24 cellular contexts compared by ENCODE assay signal in genomic region chr2:177577075-177577474, GRCh38.
A peak's percentile ranks its signal among the peaks of the same experiment; 100 is the strongest.
DNase-seq lines count a peak whose midpoint lies in the region; ATAC-seq, FAIRE-seq and TF ChIP-seq lines count a peak whose summit lies in the region.
"Had no signal": no experiment of that assay in that cellular context is flagged by ENCODE, and none has a peak within 500 bp of the region (broad histone marks: within the 10 kb centered on the region; RNA-seq: fewer than 3 reads in every experiment).

No MANE protein-coding gene starts in this region.

- intact Hi-C loops in HepG2 (cut with micrococcal nuclease; ENCODE audit: unreplicated experiment) = no loop called here
- intact Hi-C loops in right lobe of liver (cut with DNase I) = no loop called here

- POLR2A ChIA-PET in HepG2 (lab: Yijun Ruan, JAX) = no interaction called here

- H3K9ac ChIP-seq in HepG2 (ENCODE audit: insufficient read depth, low read depth, low read length) (no peak overlapping the region), astrocyte (ENCODE audit: low read length) (no peak overlapping the region), mesendoderm (ENCODE audit: low read length) (no peak overlapping the region)
- H3K9ac ChIP-seq: BLaER1 had no signal

- no peak overlapping the region for H3K27ac ChIP-seq in HepG2 (ENCODE audit: extremely low read length, insufficient read depth, low read length)
- no peak overlapping the region for H3K27ac ChIP-seq in right lobe of liver
- no peak overlapping the region for H3K27ac ChIP-seq in astrocyte (ENCODE audit: low read depth, low read length)
- H3K27ac ChIP-seq in mesendoderm (ENCODE audit: low read depth, low read length) = no peak overlapping the region
- H3K27ac ChIP-seq: 22Rv1, BLaER1 had no signal

- H2BK5ac ChIP-seq in mesendoderm (ENCODE audit: low read length) = no peak overlapping the region

- H3K27me3 Mint-ChIP-seq in astrocyte (ENCODE audit: low read depth, unreplicated experiment) = peaks cover 3% of the 10 kb centered on the region
- H3K27me3 Mint-ChIP-seq: CD4-positive, CD25-positive, alpha-beta regulatory T cell had no signal

- H2BK120ac ChIP-seq in mesendoderm (ENCODE audit: low read depth, low read length) = no peak overlapping the region

- H2AFZ ChIP-seq in HepG2 (ENCODE audit: low read length) (no peak overlapping the region), astrocyte (ENCODE audit: low read depth, low read length) (no peak overlapping the region)

- H3K4me1 ChIP-seq in HepG2 (ENCODE audit: insufficient read depth, low read length) (peaks cover 36% of the 10 kb centered on the region), right lobe of liver (no peaks in the 10 kb centered on the region), astrocyte (ENCODE audit: insufficient read depth, low read length) (no peaks in the 10 kb centered on the region), mesendoderm (ENCODE audit: control insufficient read depth, low read depth, low read length) (peaks cover 2% of the 10 kb centered on the region)
- H3K4me1 ChIP-seq: BE2C, BLaER1 had no signal

- no peak overlapping the region for H3K56ac ChIP-seq in mesendoderm (ENCODE audit: low read length)

- no peak for TF ChIP-seq RAD21 in HepG2 (CRISPR knock-in tag; IDR thresholded peaks at IDR 0.05)

- CTCF ChIA-PET in HepG2 (lab: Yijun Ruan, JAX; ENCODE audit: low intra/inter-chr PET ratio, low total read pairs) = no interaction called here

- peak overlapping the region; percentile 42 for H3K27ac Mint-ChIP-seq in astrocyte (ENCODE audit: unreplicated experiment)
- H3K27ac Mint-ChIP-seq: CD14-positive monocyte; CD4-positive, alpha-beta memory T cell; CD4-positive, CD25-positive, alpha-beta regulatory T cell; CD8-positive, alpha-beta memory T cell had no signal

- H4K8ac ChIP-seq in mesendoderm (ENCODE audit: low read depth, low read length) = no peak overlapping the region

- no peaks in the 10 kb centered on the region for H3K79me2 ChIP-seq in HepG2 (ENCODE audit: insufficient read depth, low read length)
- no peaks in the 10 kb centered on the region for H3K79me2 ChIP-seq in astrocyte (ENCODE audit: insufficient read depth, low read length)
- H3K79me2 ChIP-seq in mesendoderm (ENCODE audit: control insufficient read depth, insufficient read depth, low read length) = no peaks in the 10 kb centered on the region

- ATAC-seq in HepG2 = no peak
- ATAC-seq in right lobe of liver = no peak
- no peak for ATAC-seq in GM21723 (IDR thresholded peaks at IDR 0.05; ENCODE audit: unreplicated experiment)
- ATAC-seq: GM12878 had no signal

- DNase-seq in HepG2 (ENCODE audit: low spot score) = no peak
- DNase-seq in right lobe of liver = no peak
- DNase-seq in astrocyte (ENCODE audit: low read depth) = no peak
- no peak for DNase-seq in mesendoderm
- DNase-seq: ACHN; BE2C; C1 segment of cervical spinal cord; CD4-positive, alpha-beta memory T cell; CD4-positive, CD25-positive, alpha-beta regulatory T cell; CD8-positive, alpha-beta memory T cell; COR-L47; DMS 273 treated with DMSO at 0.1 percent for 48 hours; DMS153; DMS79; DND-41; EL; GDM1 had no signal

- TF ChIP-seq POLR2A in HepG2 (IDR thresholded peaks at IDR 0.05; ENCODE audit: insufficient read depth in 1 of 2, low read depth in 2 of 2, low read length in 2 of 2) = no peak
- TF ChIP-seq POLR2A in right lobe of liver (IDR thresholded peaks at IDR 0.05) = no peak

- no peak overlapping the region for H3K4me3 Mint-ChIP-seq in astrocyte (ENCODE audit: unreplicated experiment)
- H3K4me3 Mint-ChIP-seq: CD14-positive monocyte; CD4-positive, alpha-beta memory T cell; CD4-positive, CD25-positive, alpha-beta regulatory T cell; CD8-positive, alpha-beta memory T cell had no signal

- no TSS peak for BruUV-seq in HepG2 (replicated peaks; lab: Mats Ljungman, UMichigan)

- H4K20me1 ChIP-seq in HepG2 (ENCODE audit: insufficient read depth, low read length) = no peaks in the 10 kb centered on the region
- no peaks in the 10 kb centered on the region for H4K20me1 ChIP-seq in astrocyte (ENCODE audit: insufficient read depth, low read length)
- H4K20me1 ChIP-seq: BLaER1 had no signal

- no peak overlapping the region for H4K5ac ChIP-seq in mesendoderm (ENCODE audit: low read length)

- peaks cover 12% of the 10 kb centered on the region for H3K4me1 Mint-ChIP-seq in astrocyte (ENCODE audit: low read depth, unreplicated experiment)
- H3K4me1 Mint-ChIP-seq: CD14-positive monocyte; CD4-positive, alpha-beta memory T cell; CD4-positive, CD25-positive, alpha-beta regulatory T cell; CD8-positive, alpha-beta memory T cell had no signal

- H3K79me1 ChIP-seq in mesendoderm (ENCODE audit: low read length) = no peaks in the 10 kb centered on the region

- H3K4me2 ChIP-seq in HepG2 (ENCODE audit: low read depth, low read length) = no peak overlapping the region
- no peak overlapping the region for H3K4me2 ChIP-seq in astrocyte (ENCODE audit: low read length)
- no peak overlapping the region for H3K4me2 ChIP-seq in mesendoderm (ENCODE audit: low read length)
- H3K4me2 ChIP-seq: BLaER1 had no signal

- 35% methylated on average over 1 of the region's 1 CpG for WGBS in HepG2 (ENCODE audit: low lambda C conversion rate)
- 71% methylated on average over 1 of the region's 1 CpG for WGBS in right lobe of liver (ENCODE audit: insufficient coverage, low coverage, low lambda C conversion rate, missing lambda C conversion rate)
- WGBS in mesendoderm (ENCODE audit: extremely low coverage, insufficient coverage, low lambda C conversion rate) = no CpG with 5 or more reads among the region's 1 CpG

- H3K36me3 ChIP-seq in HepG2 (replicated peaks in 1 of 2; ENCODE audit: control insufficient read depth in 1 of 2, insufficient read depth in 2 of 2, low read length in 2 of 2) (no peaks in the 10 kb centered on the region), right lobe of liver (no peaks in the 10 kb centered on the region), astrocyte (ENCODE audit: insufficient read depth, low read length) (no peaks in the 10 kb centered on the region), mesendoderm (ENCODE audit: control insufficient read depth, insufficient read depth, low read length) (no peaks in the 10 kb centered on the region)
- H3K36me3 ChIP-seq: BE2C, BLaER1 had no signal

- H3K4me3 ChIP-seq in HepG2 (replicated peaks in 1 of 3; ENCODE audit: insufficient read depth in 1 of 3, low read depth in 2 of 3, low read length in 3 of 3) (no peak overlapping the region), right lobe of liver (no peak overlapping the region), astrocyte (ENCODE audit: insufficient read depth, low read depth, low read length) (no peak overlapping the region), mesendoderm (ENCODE audit: low read length) (no peak overlapping the region)
- H3K4me3 ChIP-seq: BLaER1, GM12878 had no signal

- no peaks in the 10 kb centered on the region for H3K9me3 ChIP-seq in HepG2 (ENCODE audit: low read length)
- H3K9me3 ChIP-seq in right lobe of liver = no peaks in the 10 kb centered on the region
- H3K9me3 ChIP-seq in astrocyte (ENCODE audit: insufficient read depth, low read depth, low read length) = no peaks in the 10 kb centered on the region
- H3K9me3 ChIP-seq: BE2C, BLaER1 had no signal

- in situ Hi-C loops in HepG2 (cut with HindIII; ENCODE audit: extremely low pct_ligation_motif_present, low pct_unique_long_range_greater_than_20kb) = no loop called here

- H2AK5ac ChIP-seq in mesendoderm (ENCODE audit: low read length) = no peak overlapping the region

- H3K9me3 Mint-ChIP-seq in astrocyte (ENCODE audit: unreplicated experiment) = peaks cover 3% of the 10 kb centered on the region
- H3K9me3 Mint-ChIP-seq: CD8-positive, alpha-beta memory T cell had no signal

- no peaks in the 10 kb centered on the region for H3K36me3 Mint-ChIP-seq in astrocyte (ENCODE audit: low read depth, unreplicated experiment)
- H3K36me3 Mint-ChIP-seq: CD14-positive monocyte; CD4-positive, alpha-beta memory T cell; CD4-positive, CD25-positive, alpha-beta regulatory T cell had no signal

- no peak overlapping the region for H3K18ac ChIP-seq in mesendoderm (ENCODE audit: low read length)

- H3K23ac ChIP-seq in mesendoderm (ENCODE audit: low read length) = no peak overlapping the region

- TF ChIP-seq CTCF in HepG2 (CRISPR knock-in tag; IDR thresholded peaks at IDR 0.05) (no peak), right lobe of liver (IDR thresholded peaks at IDR 0.05) (no peak), astrocyte (IDR thresholded peaks at IDR 0.05; ENCODE audit: insufficient read depth, low read depth, low read length) (no peak)

- no peak overlapping the region for H2BK15ac ChIP-seq in mesendoderm (replicated peaks; ENCODE audit: low read depth)

- TF ChIP-seq EP300 in HepG2 (IDR thresholded peaks at IDR 0.05; ENCODE audit: low read depth in 2 of 2, low read length in 2 of 2) = no peak
- no peak for TF ChIP-seq EP300 in HepG2 (CRISPR knock-in tag; IDR thresholded peaks at IDR 0.05; ENCODE audit: borderline replicate concordance)

- FAIRE-seq in HepG2 (lab: Jason Lieb, UNC) (no peak), astrocyte (lab: Jason Lieb, UNC) (no peak)
- FAIRE-seq: GM12878, GM12892, GM18507 had no signal

- H3K27me3 ChIP-seq in HepG2 (ENCODE audit: control insufficient read depth in 1 of 2, insufficient read depth in 2 of 2, low read length in 2 of 2) = no peaks in the 10 kb centered on the region
- no peaks in the 10 kb centered on the region for H3K27me3 ChIP-seq in right lobe of liver
- peaks cover 3% of the 10 kb centered on the region for H3K27me3 ChIP-seq in astrocyte (ENCODE audit: insufficient read depth, low read length)
- no peaks in the 10 kb centered on the region for H3K27me3 ChIP-seq in mesendoderm (ENCODE audit: insufficient read depth, low read length, poor library complexity)
- H3K27me3 ChIP-seq: BE2C, BLaER1 had no signal

- H3K4ac ChIP-seq in mesendoderm (ENCODE audit: low read depth, low read length) = no peak overlapping the region

TF ChIP-seq in HepG2, 621 proteins besides CTCF, POLR2A, EP300 and RAD21 (continues in another document):
- TF ChIP-seq MAFK (conservative IDR thresholded peaks at IDR 0.05 in 1 of 2, IDR thresholded peaks at IDR 0.05 in 1 of 2; ENCODE audit: low read length in 2 of 2) (peak; percentile 78 to 80), HNRNPUL1 (IDR thresholded peaks at IDR 0.05; ENCODE audit: low read depth, low read length) (no peak), ZMYM4 (CRISPR knock-in tag; IDR thresholded peaks at IDR 0.05) (no peak), MXI1 (IDR thresholded peaks at IDR 0.05; ENCODE audit: borderline replicate concordance, low read depth, low read length) (no peak), MAFF (IDR thresholded peaks at IDR 0.05; ENCODE audit: low read depth, low read length) (peak; percentile 72)
- TF ChIP-seq, protein P1, sequence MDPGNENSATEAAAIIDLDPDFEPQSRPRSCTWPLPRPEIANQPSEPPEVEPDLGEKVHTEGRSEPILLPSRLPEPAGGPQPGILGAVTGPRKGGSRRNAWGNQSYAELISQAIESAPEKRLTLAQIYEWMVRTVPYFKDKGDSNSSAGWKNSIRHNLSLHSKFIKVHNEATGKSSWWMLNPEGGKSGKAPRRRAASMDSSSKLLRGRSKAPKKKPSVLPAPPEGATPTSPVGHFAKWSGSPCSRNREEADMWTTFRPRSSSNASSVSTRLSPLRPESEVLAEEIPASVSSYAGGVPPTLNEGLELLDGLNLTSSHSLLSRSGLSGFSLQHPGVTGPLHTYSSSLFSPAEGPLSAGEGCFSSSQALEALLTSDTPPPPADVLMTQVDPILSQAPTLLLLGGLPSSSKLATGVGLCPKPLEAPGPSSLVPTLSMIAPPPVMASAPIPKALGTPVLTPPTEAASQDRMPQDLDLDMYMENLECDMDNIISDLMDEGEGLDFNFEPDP (CRISPR knock-in tag; conservative IDR thresholded peaks at IDR 0.05) = no peak
